ENCODE assay signal across 13 cellular contexts in genomic region chr3:59289836-59290235, GRCh38.
DNase-seq lines count a peak whose midpoint lies in the region; ATAC-seq and TF ChIP-seq lines count a peak whose summit lies in the region.
"Had no signal": no experiment of that assay in that cellular context is flagged by ENCODE, and none has a peak within 500 bp of the region (broad histone marks: within the 10 kb centered on the region; RNA-seq: fewer than 3 reads in every experiment).

No MANE protein-coding gene starts in this region.

- H3K27me3 ChIP-seq in mammary epithelial cell (ENCODE audit: insufficient read depth, low read length) = no peaks in the 10 kb centered on the region
- H3K27me3 ChIP-seq: BLaER1 had no signal

- no peak for ATAC-seq in HG03135 (IDR thresholded peaks at IDR 0.05; ENCODE audit: unreplicated experiment)
- ATAC-seq in Right ventricle myocardium inferior = no peak
- ATAC-seq: A549 had no signal

- peaks cover 27% of the 10 kb centered on the region for H3K4me1 Mint-ChIP-seq in MCF 10A (ENCODE audit: insufficient read depth, unreplicated experiment)

- H3K36me3 ChIP-seq in mammary epithelial cell (ENCODE audit: insufficient read depth, low read length) = no peaks in the 10 kb centered on the region
- H3K36me3 ChIP-seq: BLaER1, HAP-1 had no signal

- POLR2A ChIA-PET in MCF 10A (lab: Yijun Ruan, JAX) = no interaction called here

- H3K9me3 ChIP-seq in mammary epithelial cell (replicated peaks; ENCODE audit: insufficient read depth, low read length) = no peaks in the 10 kb centered on the region
- H3K9me3 ChIP-seq: A549, HAP-1 had no signal

- intact Hi-C loops in mammary epithelial cell (cut with micrococcal nuclease) = loop anchor here (5.0 kb wide), 1 partner anchor 78 kb away; no protein-coding TSS in a partner anchor
- intact Hi-C loops in MCF 10A (cut with micrococcal nuclease) = no loop called here
- intact Hi-C loops in Right ventricle myocardium inferior (cut with DNase I) = no loop called here

- peak overlapping the region; percentile 25 for H2AFZ ChIP-seq in mammary epithelial cell (ENCODE audit: low read depth, low read length)

- H3K9me3 Mint-ChIP-seq in MCF 10A (ENCODE audit: unreplicated experiment) = no peaks in the 10 kb centered on the region

- WGBS in mammary epithelial cell (ENCODE audit: low coverage, missing lambda C conversion rate) = 0% methylated on average over 1 of the region's 1 CpG

- in situ Hi-C loops in mammary epithelial cell (cut with MboI; ENCODE audit: low sequenced_read_pairs in 2 of 2) = no loop called here

- no peaks in the 10 kb centered on the region for H3K79me2 ChIP-seq in mammary epithelial cell (ENCODE audit: insufficient read depth, low read length)

- BruUV-seq in mammary epithelial cell (replicated peaks; lab: Mats Ljungman, UMichigan) (no TSS peak), MCF 10A (replicated peaks; lab: Mats Ljungman, UMichigan) (no TSS peak)

- H3K4me3 ChIP-seq in mammary epithelial cell (replicated peaks in 1 of 3; ENCODE audit: insufficient read depth in 1 of 3, low read depth in 2 of 3, low read length in 3 of 3) = no peak overlapping the region
- H3K4me3 ChIP-seq: A549, BLaER1, HAP-1 had no signal

- H3K4me3 Mint-ChIP-seq in MCF 10A (ENCODE audit: unreplicated experiment) = no peak overlapping the region
- H3K4me3 Mint-ChIP-seq: CD8-positive, alpha-beta memory T cell; IgD-negative memory B cell had no signal

- no peak overlapping the region for H3K9ac ChIP-seq in mammary epithelial cell (ENCODE audit: insufficient read depth, low read length)
- H3K9ac ChIP-seq: BLaER1 had no signal

- peaks cover 41% of the 10 kb centered on the region for H3K4me1 ChIP-seq in mammary epithelial cell (ENCODE audit: insufficient read depth, low read length)
- H3K4me1 ChIP-seq: A549, HAP-1 had no signal

- no peak overlapping the region for H3K4me2 ChIP-seq in mammary epithelial cell (ENCODE audit: insufficient read depth, low read depth, low read length)
- H3K4me2 ChIP-seq: A549 had no signal

- CTCF ChIA-PET in mammary epithelial cell (lab: Charles Lee; ENCODE audit: low non-redundant PET) (no interaction called here), MCF 10A (lab: Yijun Ruan, JAX) (no interaction called here)

- dilution Hi-C loops in mammary epithelial cell (cut with HindIII; ENCODE audit: low sequenced_read_pairs) = no loop called here

- H3K27ac Mint-ChIP-seq in MCF 10A (ENCODE audit: low read depth, unreplicated experiment) = no peak overlapping the region
- H3K27ac Mint-ChIP-seq: IgD-negative memory B cell had no signal

- TF ChIP-seq CTCF in mammary epithelial cell (conservative IDR thresholded peaks at IDR 0.05 in 1 of 2, IDR thresholded peaks at IDR 0.05 in 1 of 2; ENCODE audit: extremely low read depth in 1 of 2, insufficient read depth in 1 of 2, low read depth in 1 of 2, low read length in 2 of 2) = no peak
- no peak for TF ChIP-seq CTCF in MCF 10A (IDR thresholded peaks at IDR 0.05; ENCODE audit: unreplicated experiment)

- peaks cover 6% of the 10 kb centered on the region for H3K36me3 Mint-ChIP-seq in MCF 10A (ENCODE audit: insufficient read depth, unreplicated experiment)

- H3K27me3 Mint-ChIP-seq in MCF 10A (ENCODE audit: insufficient read depth, unreplicated experiment) = no peaks in the 10 kb centered on the region
- H3K27me3 Mint-ChIP-seq: CD8-positive, alpha-beta memory T cell; IgD-negative memory B cell had no signal

- no peaks in the 10 kb centered on the region for H4K20me1 ChIP-seq in mammary epithelial cell (ENCODE audit: insufficient read depth, low read length)
- H4K20me1 ChIP-seq: BLaER1 had no signal

- no peak overlapping the region for H3K27ac ChIP-seq in mammary epithelial cell (ENCODE audit: insufficient read depth, low read depth, low read length)
- H3K27ac ChIP-seq: A549, BLaER1 had no signal

- DNase-seq in mammary epithelial cell (no peak), MCF 10A (ENCODE audit: unreplicated experiment) (no peak), NCI-H2171 treated with DMSO at 0.1 percent for 48 hours (lab: John Stamatoyannopoulos, UW) (peak; percentile 86), cerebellar cortex (ENCODE audit: low spot score) (peak; percentile 95), dedifferentiated amniotic fluid mesenchymal stem cell (ENCODE audit: extremely low spot score) (no peak), Right ventricle myocardium inferior (ENCODE audit: missing footprints) (no peak)
- DNase-seq: CD8-positive, alpha-beta memory T cell; DMS79 had no signal

Comparison
In these comparisons a context has a peak if more than half of its experiments do, and no peak if none do; other contexts are left out.
1. DNase-seq: peak in NCI-H2171 treated with DMSO at 0.1 percent for 48 hours (single experiment) and cerebellar cortex (single experiment); none in mammary epithelial cell (single experiment), MCF 10A (single experiment), dedifferentiated amniotic fluid mesenchymal stem cell (single experiment) and Right ventricle myocardium inferior (single experiment).